Comparison of ENCODE assay signal across 8 cellular contexts in the genomic region with DNA sequence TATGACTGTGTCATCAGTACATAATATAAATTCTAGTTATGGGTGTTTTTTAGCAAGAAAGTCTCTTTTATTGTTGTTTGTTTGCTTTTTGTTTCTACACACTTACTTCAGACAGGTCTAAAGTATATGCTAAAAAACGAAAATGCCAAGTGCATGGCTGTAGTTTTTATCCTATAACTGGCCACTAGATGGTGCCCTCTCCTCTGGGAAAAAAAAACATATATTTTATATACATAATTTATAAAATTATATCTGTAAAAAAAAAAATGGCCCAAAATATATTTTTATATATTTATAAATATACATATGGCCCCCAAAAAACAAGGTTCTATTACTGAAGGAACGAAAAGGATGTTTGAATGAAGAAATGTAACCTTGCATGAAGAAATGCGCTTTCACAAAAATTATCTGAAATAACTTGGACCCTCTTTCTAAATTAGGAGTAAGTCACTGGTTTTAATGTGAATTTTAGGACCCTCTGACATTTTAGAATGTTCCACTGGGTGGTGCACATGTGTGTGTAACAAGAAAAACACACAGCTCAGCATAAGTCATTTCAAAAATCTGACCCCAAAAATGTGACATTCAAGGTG.
DNase-seq lines count a peak whose midpoint lies in the region; ATAC-seq and TF ChIP-seq lines count a peak whose summit lies in the region.

No MANE protein-coding gene starts in this region.

- no peak for ATAC-seq in HG03097 (IDR thresholded peaks at IDR 0.05; ENCODE audit: low FRiP score, unreplicated experiment)
- ATAC-seq in sciatic nerve = no peak

- H3K36me3 ChIP-seq in A673 (ENCODE audit: insufficient read depth, low read length, poor library complexity, severe bottlenecking) (no peaks in the 10 kb centered on the region), colonic mucosa (no peaks in the 10 kb centered on the region), stomach (peaks cover 0 to 7% (median 3%) of the 10 kb centered on the region in 4 donors)

- H3K9ac ChIP-seq in colonic mucosa (ENCODE audit: low read depth in 2 of 2, low read length in 2 of 2) = no peak overlapping the region

- no peak for TF ChIP-seq EP300 in stomach (IDR thresholded peaks at IDR 0.05)

- intact Hi-C loops in A673 (cut with micrococcal nuclease; ENCODE audit: unreplicated experiment) (loop anchor here (5.0 to 10.0 kb wide), 4 partner anchors 217 to 849 kb away; no protein-coding TSS in a partner anchor), colonic mucosa (cut with DNase I) (no loop called here), stomach (cut with DNase I; ENCODE audit: low total_unique reads) (no loop called here), sciatic nerve (cut with DNase I) (no loop called here)

- DNase-seq in A673 (ENCODE audit: low spot score) (peak; percentile 50), GM10266 (ENCODE audit: extremely low spot score) (peak; percentile 6), NCI-H345 (lab: John Stamatoyannopoulos, UW) (peak; percentile 20), colonic mucosa (peak; percentile 18), retinal pigment epithelial cell (ENCODE audit: low read depth) (no peak), stomach (no peak), sciatic nerve (ENCODE audit: low spot score) (no peak)

- no peak overlapping the region for H3K4me3 ChIP-seq in A673 (ENCODE audit: low read depth, low read length, poor library complexity, severe bottlenecking)
- no peak overlapping the region for H3K4me3 ChIP-seq in colonic mucosa
- H3K4me3 ChIP-seq in retinal pigment epithelial cell (ENCODE audit: low read length) = no peak overlapping the region
- H3K4me3 ChIP-seq in stomach = no peak overlapping the region

- H3K9me3 ChIP-seq in A673 (ENCODE audit: low read depth, low read length, poor library complexity, severe bottlenecking) = no peaks in the 10 kb centered on the region
- no peaks in the 10 kb centered on the region for H3K9me3 ChIP-seq in colonic mucosa
- H3K9me3 ChIP-seq in stomach = no peaks in the 10 kb centered on the region

- TF ChIP-seq CTCF in A673 (conservative IDR thresholded peaks at IDR 0.05; ENCODE audit: low read depth, low read length) (peak; percentile 67), GM10266 (IDR thresholded peaks at IDR 0.05; ENCODE audit: control insufficient read depth, insufficient read depth, low read depth, missing control alignments) (peak; percentile 56), colonic mucosa (IDR thresholded peaks at IDR 0.05) (peak; percentile 70), retinal pigment epithelial cell (conservative IDR thresholded peaks at IDR 0.05; ENCODE audit: low read depth, low read length) (peak; percentile 65), stomach (IDR thresholded peaks at IDR 0.05) (peak in 3 of 7 experiments; percentile 42 to 70 (median 66))

- POLR2A ChIA-PET in A673 (lab: Charles Lee; ENCODE audit: low non-redundant PET) = no interaction called here

- TF ChIP-seq POLR2A in stomach (IDR thresholded peaks at IDR 0.05) = no peak

- WGBS in stomach, 5 donors = 40 to 47% (median 44%) methylated on average over 3 of the region's 3 CpGs

- H3K27me3 ChIP-seq in A673 (replicated peaks; ENCODE audit: insufficient read depth, low read depth, low read length, poor library complexity) = no peaks in the 10 kb centered on the region
- no peaks in the 10 kb centered on the region for H3K27me3 ChIP-seq in colonic mucosa
- H3K27me3 ChIP-seq in stomach = no peaks in the 10 kb centered on the region

- no TSS peak for BruUV-seq in A673 (replicated peaks; lab: Mats Ljungman, UMichigan)

- CTCF ChIA-PET in A673 (lab: Charles Lee) = no interaction called here

- H3K4me1 ChIP-seq in A673 (ENCODE audit: insufficient read depth, low read length, poor library complexity, severe bottlenecking) (no peaks in the 10 kb centered on the region), colonic mucosa (no peaks in the 10 kb centered on the region), stomach (peaks cover 0 to 20% (median 6%) of the 10 kb centered on the region in 4 donors)

- no peak overlapping the region for H3K27ac ChIP-seq in A673 (ENCODE audit: low read depth, low read length, poor library complexity, severe bottlenecking)
- no peak overlapping the region for H3K27ac ChIP-seq in colonic mucosa
- no peak overlapping the region for H3K27ac ChIP-seq in stomach

Comparison
In these comparisons a context has a peak if more than half of its experiments do, and no peak if none do; other contexts are left out.
1. DNase-seq: peak in A673 (single experiment), GM10266 (single experiment), NCI-H345 (single experiment) and colonic mucosa (single experiment); none in retinal pigment epithelial cell (single experiment), stomach (single experiment) and sciatic nerve (single experiment).